ENCODE assay signal across 14 cellular contexts in the genomic region with DNA sequence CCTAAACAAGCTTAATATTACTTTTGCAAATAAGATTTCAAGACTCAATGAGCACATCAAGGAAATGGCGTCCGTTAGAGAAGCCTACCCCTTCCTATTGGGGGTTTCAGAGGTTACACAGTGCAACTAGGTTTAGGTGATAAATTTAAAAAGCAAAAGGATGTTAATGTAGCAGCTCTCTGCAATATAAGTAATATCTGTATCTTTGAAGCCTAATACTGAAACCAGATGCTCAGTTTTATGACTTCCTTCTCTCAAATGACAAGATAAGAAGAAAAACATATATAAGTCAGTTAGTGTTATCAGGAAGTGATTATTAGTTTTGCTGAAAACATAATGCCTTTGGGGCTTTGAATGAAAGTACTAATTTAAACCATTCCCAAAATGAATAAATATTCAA. TPM values are rescaled to one million over a fixed set of nuclear protein-coding genes. Genes with fewer than 3 reads are reported as not detected.
A peak's percentile ranks its signal among the peaks of the same experiment; 100 is the strongest.
DNase-seq lines count a peak whose midpoint lies in the region; ATAC-seq and TF ChIP-seq lines count a peak whose summit lies in the region.
"Had no signal": no experiment of that assay in that cellular context is flagged by ENCODE, and none has a peak within 500 bp of the region (broad histone marks: within the 10 kb centered on the region; RNA-seq: fewer than 3 reads in every experiment).

No MANE protein-coding gene starts in this region.

- H3K4me3 Mint-ChIP-seq in Calu3 (ENCODE audit: low read depth, unreplicated experiment) (no peak overlapping the region), progenitor cell of endocrine pancreas (ENCODE audit: low read depth) (no peak overlapping the region)
- H3K4me3 Mint-ChIP-seq: neural crest cell had no signal

- H3K9me3 Mint-ChIP-seq in Calu3 (ENCODE audit: low read depth, unreplicated experiment) (no peaks in the 10 kb centered on the region), progenitor cell of endocrine pancreas (ENCODE audit: low read depth) (peaks cover 3% of the 10 kb centered on the region)

- H3K4me1 ChIP-seq in SK-N-SH (ENCODE audit: control insufficient read depth in 1 of 2, insufficient read depth in 2 of 2, low read depth in 1 of 2, low read length in 1 of 2) (peaks cover 0 to 15% of the 10 kb centered on the region in 2 experiments; a peak in 2 of 4 replicates), thyroid gland (no peaks in the 10 kb centered on the region)
- H3K4me1 ChIP-seq: lower lobe of right lung had no signal

- DNase-seq in GM12864 (ENCODE audit: low read depth) (peak; percentile 49), GM19240 (ENCODE audit: insufficient read length, low spot score) (peak; percentile 14), SK-N-SH (peak; percentile 63), Calu3 (no peak), progenitor cell of endocrine pancreas (ENCODE audit: low spot score, unreplicated experiment) (no peak), pons (ENCODE audit: low spot score) (no peak), thyroid gland (no peak)
- DNase-seq: amygdala, lower lobe of right lung, NCI-H2029 treated with DMSO at 0.1 percent for 48 hours, Right ventricle myocardium superior had no signal

- H3K4me3 ChIP-seq in GM12864 (ENCODE audit: low read depth, low read length) (no peak overlapping the region), SK-N-SH (ENCODE audit: low read depth in 2 of 2, low read length in 1 of 2) (no peak overlapping the region), thyroid gland (replicated peaks in 1 of 3) (no peak overlapping the region)
- H3K4me3 ChIP-seq: lower lobe of right lung had no signal

- no peak overlapping the region for H3K9ac ChIP-seq in SK-N-SH

- intact Hi-C loops in Calu3 (cut with micrococcal nuclease; ENCODE audit: unreplicated experiment) = no loop called here
- intact Hi-C loops in thyroid gland (cut with DNase I) = no loop called here

- TF ChIP-seq POLR2A in thyroid gland (IDR thresholded peaks at IDR 0.05) = no peak

- TF ChIP-seq CTCF in GM12864 (IDR thresholded peaks at IDR 0.05; ENCODE audit: low read depth, low read length, missing control alignments) = no peak
- no peak for TF ChIP-seq CTCF in SK-N-SH (IDR thresholded peaks at IDR 0.05)
- no peak for TF ChIP-seq CTCF in Calu3 (IDR thresholded peaks at IDR 0.05; ENCODE audit: unreplicated experiment)
- no peak for TF ChIP-seq CTCF in progenitor cell of endocrine pancreas (IDR thresholded peaks at IDR 0.05; ENCODE audit: unreplicated experiment)
- TF ChIP-seq CTCF in thyroid gland (IDR thresholded peaks at IDR 0.05) = no peak

- peak in 1 of 2 experiments; percentile 98; a peak in 2 of 4 replicates for TF ChIP-seq EP300 in SK-N-SH (IDR thresholded peaks at IDR 0.05; ENCODE audit: borderline replicate concordance in 1 of 2, low read depth in 1 of 2, low read length in 1 of 2)

- H3K4me2 ChIP-seq in SK-N-SH = no peak overlapping the region

- H3K4me1 Mint-ChIP-seq in Calu3 (ENCODE audit: low read depth, unreplicated experiment) = no peaks in the 10 kb centered on the region
- peaks cover 6% of the 10 kb centered on the region for H3K4me1 Mint-ChIP-seq in progenitor cell of endocrine pancreas (ENCODE audit: low read depth)

- H4K20me1 ChIP-seq in SK-N-SH (ENCODE audit: insufficient read depth) = no peaks in the 10 kb centered on the region

- H3K27me3 Mint-ChIP-seq in Calu3 (ENCODE audit: unreplicated experiment) (peaks cover 9% of the 10 kb centered on the region), progenitor cell of endocrine pancreas (peaks cover 3% of the 10 kb centered on the region)

- no peak overlapping the region for H3K27ac ChIP-seq in SK-N-SH (ENCODE audit: low read depth in 2 of 2, low read length in 1 of 2)
- no peak overlapping the region for H3K27ac ChIP-seq in thyroid gland
- H3K27ac ChIP-seq: C4-2B, lower lobe of right lung had no signal

- H2AFZ ChIP-seq in SK-N-SH (ENCODE audit: low read depth) = no peak overlapping the region

- 0 out of 2 replicates have a peak, but pooled peaks have one; percentile 19 for TF ChIP-seq RAD21 in SK-N-SH (IDR thresholded peaks at IDR 0.05; ENCODE audit: low read length)

- CTCF ChIA-PET in SK-N-SH (lab: Yijun Ruan, JAX) (interaction anchor here (1.8 kb wide), 1 partner anchor 9 kb away, joined by 17 read pairs; no protein-coding TSS in a partner anchor), Calu3 (lab: Charles Lee) (interaction anchor here (0.6 kb wide), 1 partner anchor 10 kb away, joined by 3 read pairs; no protein-coding TSS in a partner anchor)

- H3F3A ChIP-seq in SK-N-SH (replicated peaks; ENCODE audit: insufficient read depth) = peaks cover 4% of the 10 kb centered on the region

- H3K27ac Mint-ChIP-seq in Calu3 (ENCODE audit: unreplicated experiment) = no peak overlapping the region
- H3K27ac Mint-ChIP-seq in progenitor cell of endocrine pancreas = no peak overlapping the region

- H3K27me3 ChIP-seq in SK-N-SH (ENCODE audit: insufficient read depth) = peaks cover 4% of the 10 kb centered on the region; the same call in 1 of the 2 replicates
- no peaks in the 10 kb centered on the region for H3K27me3 ChIP-seq in thyroid gland

- no peaks in the 10 kb centered on the region for H3K36me3 Mint-ChIP-seq in Calu3 (ENCODE audit: insufficient read depth, unreplicated experiment)
- H3K36me3 Mint-ChIP-seq in progenitor cell of endocrine pancreas (ENCODE audit: insufficient read depth) = no peaks in the 10 kb centered on the region

- POLR2A ChIA-PET in SK-N-SH (lab: Yijun Ruan, JAX) = no interaction called here

- no TSS peak for BruUV-seq in Calu3 (replicated peaks; lab: Mats Ljungman, UMichigan)

- H3K9me3 ChIP-seq in SK-N-SH = no peaks in the 10 kb centered on the region
- H3K9me3 ChIP-seq in thyroid gland = no peaks in the 10 kb centered on the region
- H3K9me3 ChIP-seq: lower lobe of right lung had no signal

- 67% methylated on average over 2 of the region's 2 CpGs for WGBS in SK-N-SH (ENCODE audit: low lambda C conversion rate)
- 75 to 77% methylated on average over 2 of the region's 2 CpGs for WGBS in thyroid gland, 2 donors

- peak; percentile 57 for ATAC-seq in HG02642 (IDR thresholded peaks at IDR 0.05; ENCODE audit: poor library complexity, unreplicated experiment)
- ATAC-seq: lower lobe of right lung had no signal

- H3K36me3 ChIP-seq in SK-N-SH (replicated peaks in 1 of 2; ENCODE audit: control insufficient read depth in 1 of 2, insufficient read depth in 2 of 2, low read length in 1 of 2) (no peaks in the 10 kb centered on the region), thyroid gland (no peaks in the 10 kb centered on the region)
- H3K36me3 ChIP-seq: lower lobe of right lung had no signal

- no peaks in the 10 kb centered on the region for H3K9me2 ChIP-seq in SK-N-SH

- H3K79me2 ChIP-seq in SK-N-SH (ENCODE audit: insufficient read depth) = no peaks in the 10 kb centered on the region

TF ChIP-seq in SK-N-SH, 30 proteins besides CTCF, POLR2A, EP300 and RAD21 (continues in another document):
- no peak; the same call in 1 of the 2 replicates for TF ChIP-seq POLR2AphosphoS5 (IDR thresholded peaks at IDR 0.05; ENCODE audit: low read depth, low read length)
- peak; percentile 94 for TF ChIP-seq GATA2 (CRISPR knock-in tag; IDR thresholded peaks at IDR 0.05)
- TF ChIP-seq, protein P1, sequence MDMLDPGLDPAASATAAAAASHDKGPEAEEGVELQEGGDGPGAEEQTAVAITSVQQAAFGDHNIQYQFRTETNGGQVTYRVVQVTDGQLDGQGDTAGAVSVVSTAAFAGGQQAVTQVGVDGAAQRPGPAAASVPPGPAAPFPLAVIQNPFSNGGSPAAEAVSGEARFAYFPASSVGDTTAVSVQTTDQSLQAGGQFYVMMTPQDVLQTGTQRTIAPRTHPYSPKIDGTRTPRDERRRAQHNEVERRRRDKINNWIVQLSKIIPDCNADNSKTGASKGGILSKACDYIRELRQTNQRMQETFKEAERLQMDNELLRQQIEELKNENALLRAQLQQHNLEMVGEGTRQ (IDR thresholded peaks at IDR 0.05; ENCODE audit: borderline replicate concordance, low read depth, low read length) = no peak
- no peak for TF ChIP-seq GABPA (IDR thresholded peaks at IDR 0.05; ENCODE audit: low read depth)
- peak; percentile 83 for TF ChIP-seq CHD2 (IDR thresholded peaks at IDR 0.05; ENCODE audit: low read length, partially characterized antibody)
- peak; percentile 73 for TF ChIP-seq FOXJ3 (CRISPR knock-in tag; IDR thresholded peaks at IDR 0.05)
- TF ChIP-seq RCOR1 (IDR thresholded peaks at IDR 0.05; ENCODE audit: low read length) = peak; percentile 93
- TF ChIP-seq, protein P2, sequence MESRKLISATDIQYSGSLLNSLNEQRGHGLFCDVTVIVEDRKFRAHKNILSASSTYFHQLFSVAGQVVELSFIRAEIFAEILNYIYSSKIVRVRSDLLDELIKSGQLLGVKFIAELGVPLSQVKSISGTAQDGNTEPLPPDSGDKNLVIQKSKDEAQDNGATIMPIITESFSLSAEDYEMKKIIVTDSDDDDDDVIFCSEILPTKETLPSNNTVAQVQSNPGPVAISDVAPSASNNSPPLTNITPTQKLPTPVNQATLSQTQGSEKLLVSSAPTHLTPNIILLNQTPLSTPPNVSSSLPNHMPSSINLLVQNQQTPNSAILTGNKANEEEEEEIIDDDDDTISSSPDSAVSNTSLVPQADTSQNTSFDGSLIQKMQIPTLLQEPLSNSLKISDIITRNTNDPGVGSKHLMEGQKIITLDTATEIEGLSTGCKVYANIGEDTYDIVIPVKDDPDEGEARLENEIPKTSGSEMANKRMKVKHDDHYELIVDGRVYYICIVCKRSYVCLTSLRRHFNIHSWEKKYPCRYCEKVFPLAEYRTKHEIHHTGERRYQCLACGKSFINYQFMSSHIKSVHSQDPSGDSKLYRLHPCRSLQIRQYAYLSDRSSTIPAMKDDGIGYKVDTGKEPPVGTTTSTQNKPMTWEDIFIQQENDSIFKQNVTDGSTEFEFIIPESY (IDR thresholded peaks at IDR 0.05; ENCODE audit: borderline replicate concordance, low read depth) = no peak
- peak; percentile 44 for TF ChIP-seq TCF12 (IDR thresholded peaks at IDR 0.05)
- TF ChIP-seq MXI1 (IDR thresholded peaks at IDR 0.05; ENCODE audit: low read depth, low read length) = peak; percentile 18; the same call in 1 of the 2 replicates
- TF ChIP-seq, protein P3, sequence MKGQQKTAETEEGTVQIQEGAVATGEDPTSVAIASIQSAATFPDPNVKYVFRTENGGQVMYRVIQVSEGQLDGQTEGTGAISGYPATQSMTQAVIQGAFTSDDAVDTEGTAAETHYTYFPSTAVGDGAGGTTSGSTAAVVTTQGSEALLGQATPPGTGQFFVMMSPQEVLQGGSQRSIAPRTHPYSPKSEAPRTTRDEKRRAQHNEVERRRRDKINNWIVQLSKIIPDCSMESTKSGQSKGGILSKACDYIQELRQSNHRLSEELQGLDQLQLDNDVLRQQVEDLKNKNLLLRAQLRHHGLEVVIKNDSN (IDR thresholded peaks at IDR 0.05; ENCODE audit: borderline replicate concordance, low read depth) = no peak
- no peak for TF ChIP-seq MEF2A (IDR thresholded peaks at IDR 0.05; ENCODE audit: borderline replicate concordance, low read depth)
- no peak for TF ChIP-seq RXRA (IDR thresholded peaks at IDR 0.05; ENCODE audit: borderline replicate concordance, low read depth)

RNA-seq across cellular contexts. Expression of a gene that starts 54.3 kb away (rescaled TPM):
- polyA plus RNA-seq in SK-N-SH (2012; rRNA removed) = 6.3 and 9.2 TPM in 2 replicates
- 8.7 and 9.3 TPM in 2 replicates for polyA plus RNA-seq in SK-N-SH (2012; cell fraction: cytosol; rRNA removed)
- 10.0 and 18.3 TPM in 2 replicates for polyA plus RNA-seq in SK-N-SH (2012; cell fraction: nucleus; rRNA removed)
- total RNA-seq in Calu3 (2022) (42.0 and 50.2 TPM in 2 replicates), progenitor cell of endocrine pancreas (68.8 and 83.7 TPM in 2 replicates), thyroid gland (100 to 1,000 TPM in 1 of 4 donors, 10 to 100 TPM in 3; 58.9 to 156 (median 83.3) TPM)

Comparison
In these comparisons a context has a peak if more than half of its experiments do, and no peak if none do; other contexts are left out.
1. DNase-seq: peak in GM12864 (single experiment), GM19240 (single experiment) and SK-N-SH (single experiment); none in Calu3 (single experiment), progenitor cell of endocrine pancreas (single experiment), pons (single experiment) and thyroid gland (0 of 2).